In genomic region chr13:33058816-33059215, GRCh38 we compare ENCODE assay signal across 1 cellular context.
TF ChIP-seq lines count a peak whose summit lies in the region.

No MANE protein-coding gene starts in this region.

TF ChIP-seq in HEK293, 187 proteins besides CTCF, POLR2A, EP300 and RAD21 (continued from another document):
- TF ChIP-seq ZBTB10 (tag by site-specific recombination; IDR thresholded peaks at IDR 0.05) = no peak
- no peak for TF ChIP-seq ZEB2 (tag by site-specific recombination; IDR thresholded peaks at IDR 0.05)
TF ChIP-seq in HEK293: peak in this region for 2.
